In the genomic region with DNA sequence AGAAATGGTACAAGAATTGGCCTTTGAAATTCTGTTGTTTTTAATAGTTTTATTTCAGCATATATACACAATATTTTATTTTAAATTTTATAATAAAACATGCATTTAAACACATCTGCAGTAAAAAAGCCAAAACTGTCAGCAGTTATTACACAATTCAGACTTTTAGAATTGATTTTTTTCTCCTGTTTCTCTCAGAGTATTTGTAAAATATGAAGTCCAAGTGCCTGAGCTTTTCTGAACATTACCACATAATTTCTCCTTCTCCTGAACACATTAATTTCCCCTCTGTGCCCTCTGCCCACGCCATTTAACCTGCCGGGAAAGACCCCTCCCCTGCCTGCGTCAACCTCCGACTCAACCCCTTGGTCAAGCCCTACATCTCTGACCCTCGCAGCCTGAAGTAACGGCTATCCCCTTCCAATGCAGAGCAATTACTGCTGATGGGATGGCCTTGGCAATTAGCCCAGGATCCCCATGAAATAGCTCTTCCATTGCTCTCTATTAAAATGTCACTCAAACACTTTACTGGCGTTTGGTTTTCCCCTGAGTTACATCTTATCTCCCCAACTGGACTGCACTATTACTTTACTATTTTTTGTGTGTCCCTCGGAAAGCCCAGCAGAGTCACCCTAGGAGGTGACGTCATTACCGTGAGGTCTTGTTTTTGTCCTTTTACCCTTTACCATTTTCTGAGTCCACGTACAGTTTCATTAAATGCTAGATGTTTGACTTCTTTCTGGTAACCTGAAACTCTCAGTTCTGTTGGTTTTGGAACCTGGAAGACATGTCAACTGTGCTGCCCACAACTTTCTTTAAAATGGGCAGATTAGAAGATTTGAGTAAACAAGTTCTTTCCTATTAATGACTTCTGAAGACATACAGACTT, we compare ENCODE assay signal across 1 cellular context.
A peak's percentile ranks its signal among the peaks of the same experiment; 100 is the strongest.
TF ChIP-seq lines count a peak whose summit lies in the region.

No MANE protein-coding gene starts in this region.

TF ChIP-seq in K562, 482 proteins besides CTCF, POLR2A, EP300 and RAD21 (continued from another document and continues in another):
- TF ChIP-seq, protein P1, sequence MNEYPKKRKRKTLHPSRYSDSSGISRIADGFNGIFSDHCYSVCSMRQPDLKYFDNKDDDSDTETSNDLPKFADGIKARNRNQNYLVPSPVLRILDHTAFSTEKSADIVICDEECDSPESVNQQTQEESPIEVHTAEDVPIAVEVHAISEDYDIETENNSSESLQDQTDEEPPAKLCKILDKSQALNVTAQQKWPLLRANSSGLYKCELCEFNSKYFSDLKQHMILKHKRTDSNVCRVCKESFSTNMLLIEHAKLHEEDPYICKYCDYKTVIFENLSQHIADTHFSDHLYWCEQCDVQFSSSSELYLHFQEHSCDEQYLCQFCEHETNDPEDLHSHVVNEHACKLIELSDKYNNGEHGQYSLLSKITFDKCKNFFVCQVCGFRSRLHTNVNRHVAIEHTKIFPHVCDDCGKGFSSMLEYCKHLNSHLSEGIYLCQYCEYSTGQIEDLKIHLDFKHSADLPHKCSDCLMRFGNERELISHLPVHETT (CRISPR knock-in tag; conservative IDR thresholded peaks at IDR 0.05 in 1 of 2, IDR thresholded peaks at IDR 0.05 in 1 of 2): peak in 1 of 2 experiments; percentile 70; a peak in 1 of 4 replicates
- no peak for TF ChIP-seq MBD2 (IDR thresholded peaks at IDR 0.05; ENCODE audit: borderline replicate concordance, low read depth)
- TF ChIP-seq NEUROD1 (IDR thresholded peaks at IDR 0.05; ENCODE audit: borderline replicate concordance, low read depth, low read length, partially characterized antibody): no peak
- TF ChIP-seq TFAP4 (CRISPR knock-in tag; IDR thresholded peaks at IDR 0.05; ENCODE audit: borderline replicate concordance): no peak
- no peak for TF ChIP-seq MYC (IDR thresholded peaks at IDR 0.05; ENCODE audit: low read depth, low read length)
- TF ChIP-seq MYC (CRISPR knock-in tag; IDR thresholded peaks at IDR 0.05; ENCODE audit: borderline replicate concordance, low read depth): no peak
- peak; percentile 64 for TF ChIP-seq ADNP (tag; IDR thresholded peaks at IDR 0.05)
- TF ChIP-seq NR2F6 (CRISPR knock-in tag; IDR thresholded peaks at IDR 0.05): no peak
- no peak for TF ChIP-seq CHD2 (IDR thresholded peaks at IDR 0.05; ENCODE audit: low read depth, low read length)
- peak in 1 of 2 experiments; percentile 56; a peak in 1 of 4 replicates for TF ChIP-seq KDM1A (IDR thresholded peaks at IDR 0.05)
- no peak for TF ChIP-seq MYBL2 (IDR thresholded peaks at IDR 0.05; ENCODE audit: low read depth)
- no peak for TF ChIP-seq MYBL2 (CRISPR knock-in tag; IDR thresholded peaks at IDR 0.05; ENCODE audit: borderline replicate concordance)
- 0 out of 2 replicates have a peak, but pooled peaks have one; percentile 23 for TF ChIP-seq TEAD4 (IDR thresholded peaks at IDR 0.05; ENCODE audit: low read length)
- no peak for TF ChIP-seq TEAD4 (CRISPR knock-in tag; IDR thresholded peaks at IDR 0.05; ENCODE audit: borderline replicate concordance)
- TF ChIP-seq ZNF644 (tag; IDR thresholded peaks at IDR 0.05; ENCODE audit: low read depth): no peak
- no peak for TF ChIP-seq MYNN (IDR thresholded peaks at IDR 0.05)
- TF ChIP-seq MYNN (CRISPR knock-in tag; IDR thresholded peaks at IDR 0.05): no peak
- no peak; the same call in 1 of the 2 replicates for TF ChIP-seq MAFK (IDR thresholded peaks at IDR 0.05; ENCODE audit: low read length)
- no peak for TF ChIP-seq SOX6 (IDR thresholded peaks at IDR 0.05)
- TF ChIP-seq, protein P2, sequence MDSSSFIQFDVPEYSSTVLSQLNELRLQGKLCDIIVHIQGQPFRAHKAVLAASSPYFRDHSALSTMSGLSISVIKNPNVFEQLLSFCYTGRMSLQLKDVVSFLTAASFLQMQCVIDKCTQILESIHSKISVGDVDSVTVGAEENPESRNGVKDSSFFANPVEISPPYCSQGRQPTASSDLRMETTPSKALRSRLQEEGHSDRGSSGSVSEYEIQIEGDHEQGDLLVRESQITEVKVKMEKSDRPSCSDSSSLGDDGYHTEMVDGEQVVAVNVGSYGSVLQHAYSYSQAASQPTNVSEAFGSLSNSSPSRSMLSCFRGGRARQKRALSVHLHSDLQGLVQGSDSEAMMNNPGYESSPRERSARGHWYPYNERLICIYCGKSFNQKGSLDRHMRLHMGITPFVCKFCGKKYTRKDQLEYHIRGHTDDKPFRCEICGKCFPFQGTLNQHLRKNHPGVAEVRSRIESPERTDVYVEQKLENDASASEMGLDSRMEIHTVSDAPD (CRISPR knock-in tag; IDR thresholded peaks at IDR 0.05): no peak
- TF ChIP-seq ZBTB17 (CRISPR knock-in tag; IDR thresholded peaks at IDR 0.05): no peak
- TF ChIP-seq SNRNP70 (optimal IDR thresholded peaks at IDR 0.05; ENCODE audit: low read depth, low read length): no peak
- no peak for TF ChIP-seq SMARCC2 (IDR thresholded peaks at IDR 0.05; ENCODE audit: low read depth)
- TF ChIP-seq ASH1L (IDR thresholded peaks at IDR 0.05; ENCODE audit: borderline replicate concordance, low read depth, partially characterized antibody): no peak
- TF ChIP-seq NFIC (IDR thresholded peaks at IDR 0.05): peak; percentile 81
- no peak for TF ChIP-seq THRAP3 (IDR thresholded peaks at IDR 0.05; ENCODE audit: borderline replicate concordance)
- TF ChIP-seq TSHZ1 (CRISPR knock-in tag; IDR thresholded peaks at IDR 0.05): no peak
- TF ChIP-seq SIN3A (IDR thresholded peaks at IDR 0.05; ENCODE audit: borderline replicate concordance in 2 of 2, control insufficient read depth in 1 of 2, low read depth in 2 of 2, low read length in 2 of 2): no peak
- TF ChIP-seq MEF2A (IDR thresholded peaks at IDR 0.05; ENCODE audit: control insufficient read depth, low read depth, low read length): no peak
- no peak for TF ChIP-seq RUNX1 (IDR thresholded peaks at IDR 0.05; ENCODE audit: low read depth)
- TF ChIP-seq, protein P3, sequence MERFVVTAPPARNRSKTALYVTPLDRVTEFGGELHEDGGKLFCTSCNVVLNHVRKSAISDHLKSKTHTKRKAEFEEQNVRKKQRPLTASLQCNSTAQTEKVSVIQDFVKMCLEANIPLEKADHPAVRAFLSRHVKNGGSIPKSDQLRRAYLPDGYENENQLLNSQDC (CRISPR knock-in tag; IDR thresholded peaks at IDR 0.05): no peak
- no peak for TF ChIP-seq RNF2 (IDR thresholded peaks at IDR 0.05)
- TF ChIP-seq CREBBP (IDR thresholded peaks at IDR 0.05; ENCODE audit: low read depth, low read length): no peak
- TF ChIP-seq ZNF384 (IDR thresholded peaks at IDR 0.05; ENCODE audit: low read depth, low read length): peak; percentile 80
- TF ChIP-seq ZNF75A (CRISPR knock-in tag; IDR thresholded peaks at IDR 0.05): no peak
- TF ChIP-seq REST (CRISPR knock-in tag; IDR thresholded peaks at IDR 0.05; ENCODE audit: low read depth): no peak
- no peak for TF ChIP-seq NFE2L1 (tag; IDR thresholded peaks at IDR 0.05; ENCODE audit: borderline replicate concordance, low read depth)
- peak; percentile 77 for TF ChIP-seq MEIS2 (IDR thresholded peaks at IDR 0.05; ENCODE audit: partially characterized antibody)
- no peak for TF ChIP-seq DMBX1 (CRISPR knock-in tag; IDR thresholded peaks at IDR 0.05; ENCODE audit: borderline replicate concordance)
- no peak for TF ChIP-seq ZNF174 (CRISPR knock-in tag; IDR thresholded peaks at IDR 0.05)
- no peak for TF ChIP-seq ILF3 (IDR thresholded peaks at IDR 0.05; ENCODE audit: borderline replicate concordance)
- TF ChIP-seq PHB2 (IDR thresholded peaks at IDR 0.05; ENCODE audit: low read depth): no peak
- TF ChIP-seq ZBTB12 (CRISPR knock-in tag; IDR thresholded peaks at IDR 0.05): no peak
